In genomic region chr1:246503341-246503740, GRCh38 we compare ENCODE assay signal across 15 cellular contexts. TPM values are rescaled to one million over a fixed set of nuclear protein-coding genes. Genes with fewer than 3 reads are reported as not detected.
DNase-seq lines count a peak whose midpoint lies in the region; ATAC-seq and TF ChIP-seq lines count a peak whose summit lies in the region.
"Had no signal": no experiment of that assay in that cellular context is flagged by ENCODE, and none has a peak within 500 bp of the region (broad histone marks: within the 10 kb centered on the region; RNA-seq: fewer than 3 reads in every experiment).

No MANE protein-coding gene starts in this region.

- no peaks in the 10 kb centered on the region for H3K27me3 Mint-ChIP-seq in activated CD4-positive, alpha-beta T cell treated with anti-CD3 and anti-CD28 coated beads, Interleukin-2, amount 10 ng/mL, durations not matched to agents 24 days and 14 days
- H3K27me3 Mint-ChIP-seq: activated naive CD8-positive, alpha-beta T cell treated with anti-CD3 and anti-CD28 coated beads, Interleukin-2, amount 50 U/mL, for 24 hours; activated T-cell treated with anti-CD3 and anti-CD28 coated beads, Interleukin-2, amount 50 U/mL, for 24 hours had no signal

- TF ChIP-seq CTCF in mucosa of descending colon (IDR thresholded peaks at IDR 0.05), result no peak

- H3K4me1 ChIP-seq in mucosa of descending colon (ENCODE audit: low read depth) (peaks cover 5% of the 10 kb centered on the region), SJCRH30 (no peaks in the 10 kb centered on the region)

- H3K4me3 Mint-ChIP-seq in activated CD4-positive, alpha-beta T cell treated with anti-CD3 and anti-CD28 coated beads, Interleukin-2, amount 10 ng/mL, durations not matched to agents 24 days and 14 days, result no peak overlapping the region
- H3K4me3 Mint-ChIP-seq: activated naive CD8-positive, alpha-beta T cell treated with anti-CD3 and anti-CD28 coated beads, Interleukin-2, amount 50 U/mL, for 24 hours; activated T-cell treated with anti-CD3 and anti-CD28 coated beads, Interleukin-2, amount 50 U/mL, for 24 hours had no signal

- H3K9me3 Mint-ChIP-seq in activated CD4-positive, alpha-beta T cell treated with anti-CD3 and anti-CD28 coated beads, Interleukin-2, amount 10 ng/mL, durations not matched to agents 24 days and 14 days, result no peaks in the 10 kb centered on the region
- H3K9me3 Mint-ChIP-seq: activated naive CD8-positive, alpha-beta T cell treated with anti-CD3 and anti-CD28 coated beads, Interleukin-2, amount 50 U/mL, for 24 hours; activated T-cell treated with anti-CD3 and anti-CD28 coated beads, Interleukin-2, amount 50 U/mL, for 24 hours had no signal

- peaks cover 8% of the 10 kb centered on the region for H3K36me3 Mint-ChIP-seq in activated CD4-positive, alpha-beta T cell treated with anti-CD3 and anti-CD28 coated beads, Interleukin-2, amount 10 ng/mL, durations not matched to agents 24 days and 14 days (ENCODE audit: low read depth)

- peak; percentile 71 for DNase-seq in DMS53 (lab: John Stamatoyannopoulos, UW)
- peak; percentile 92 for DNase-seq in M059J (ENCODE audit: low read depth)
- peak; percentile 49 for DNase-seq in amniotic epithelial cell (ENCODE audit: low read depth)
- DNase-seq in mucosa of descending colon, result peak in 1 of 3 donors; percentile 23
- DNase-seq in NOMO-1 (lab: John Stamatoyannopoulos, UW; ENCODE audit: unreplicated experiment in 2 of 2), result no peak
- DNase-seq in SJCRH30, result no peak
- no peak for DNase-seq in activated CD4-positive, alpha-beta T cell treated with anti-CD3 and anti-CD28 coated beads, Interleukin-2, amount 10 ng/mL, durations not matched to agents 24 days and 14 days
- DNase-seq: activated CD4-positive, alpha-beta T cell treated with anti-CD3 and anti-CD28 coated beads for 48 hours; activated naive CD8-positive, alpha-beta T cell treated with anti-CD3 and anti-CD28 coated beads, Interleukin-2, amount 50 U/mL, for 24 hours; activated T-cell treated with anti-CD3 and anti-CD28 coated beads, Interleukin-2, amount 50 U/mL, for 24 hours; left ventricle myocardium superior; NCI-H1105 treated with DMSO at 0.1 percent for 48 hours; NCI-H524; RPMI8226 had no signal

- H3K27ac ChIP-seq in SJCRH30, result no peak overlapping the region
- H3K27ac ChIP-seq: BLaER1 treated with 17β-estradiol and CSF1 and Interleukin-3, amounts not matched to agents 10 nM and 100 nM had no signal

- H3K36me3 ChIP-seq in mucosa of descending colon (ENCODE audit: low read depth), result no peaks in the 10 kb centered on the region
- H3K36me3 ChIP-seq in SJCRH30, result no peaks in the 10 kb centered on the region

- ATAC-seq in mucosa of descending colon, result peak; percentile 49
- ATAC-seq: activated naive CD8-positive, alpha-beta T cell treated with anti-CD3 and anti-CD28 coated beads, Interleukin-2, amount 50 U/mL, for 24 hours; left ventricle myocardium superior had no signal

- peaks cover 23% of the 10 kb centered on the region for H3K4me1 Mint-ChIP-seq in activated CD4-positive, alpha-beta T cell treated with anti-CD3 and anti-CD28 coated beads, Interleukin-2, amount 10 ng/mL, durations not matched to agents 24 days and 14 days

- H3K4me3 ChIP-seq in mucosa of descending colon (no peak overlapping the region), SJCRH30 (no peak overlapping the region)
- H3K4me3 ChIP-seq: BLaER1 treated with 17β-estradiol and CSF1 and Interleukin-3, amounts not matched to agents 10 nM and 100 nM had no signal

- intact Hi-C loops in mucosa of descending colon (cut with DNase I, micrococcal nuclease), result no loop called here
- intact Hi-C loops in activated CD4-positive, alpha-beta T cell treated with anti-CD3 and anti-CD28 coated beads, Interleukin-2, amount 10 ng/mL, durations not matched to agents 24 days and 14 days (cut with micrococcal nuclease), result loop anchor here (10.0 kb wide), 1 partner anchor 1529 kb away; no protein-coding TSS in a partner anchor

- no peak overlapping the region for H3K27ac Mint-ChIP-seq in activated CD4-positive, alpha-beta T cell treated with anti-CD3 and anti-CD28 coated beads, Interleukin-2, amount 10 ng/mL, durations not matched to agents 24 days and 14 days
- H3K27ac Mint-ChIP-seq: activated naive CD8-positive, alpha-beta T cell treated with anti-CD3 and anti-CD28 coated beads, Interleukin-2, amount 50 U/mL, for 24 hours; activated T-cell treated with anti-CD3 and anti-CD28 coated beads, Interleukin-2, amount 50 U/mL, for 24 hours had no signal

- H3K27me3 ChIP-seq in SJCRH30, result no peaks in the 10 kb centered on the region
- H3K27me3 ChIP-seq: BLaER1 treated with 17β-estradiol and CSF1 and Interleukin-3, amounts not matched to agents 10 nM and 100 nM had no signal

- H3K9me3 ChIP-seq in mucosa of descending colon (no peaks in the 10 kb centered on the region), SJCRH30 (replicated peaks) (no peaks in the 10 kb centered on the region)

RNA-seq across cellular contexts. Expression of gene SMYD3, which starts 3.7 kb away (rescaled TPM):
- total RNA-seq in M059J (2014; rRNA removed; shearing (Covaris generic)), result 35.5 and 38.6 TPM in 2 replicates
- total RNA-seq in mucosa of descending colon, result 10 to 100 TPM; 16.3 to 18.0 (median 16.4) TPM
- 18.1 and 18.4 TPM in 2 replicates for total RNA-seq in SJCRH30 (2014; rRNA removed; shearing (Covaris generic))
- 23.9 and 24.4 TPM in 2 replicates for total RNA-seq in activated CD4-positive, alpha-beta T cell treated with anti-CD3 and anti-CD28 coated beads, Interleukin-2, amount 10 ng/mL, durations not matched to agents 24 days and 14 days

Comparison
In these comparisons a context has a peak if more than half of its experiments do, and no peak if none do; other contexts are left out.
1. DNase-seq: peak in DMS53 (single experiment), M059J (single experiment) and amniotic epithelial cell (single experiment); none in NOMO-1 (0 of 2), SJCRH30 (0 of 2) and activated CD4-positive, alpha-beta T cell treated with anti-CD3 and anti-CD28 coated beads, Interleukin-2, amount 10 ng/mL, durations not matched to agents 24 days and 14 days (single experiment).